In genomic region chr19:49570997-49571676, GRCh38 we compare ENCODE assay signal across 1 cellular context.
A peak's percentile ranks its signal among the peaks of the same experiment; 100 is the strongest.
TF ChIP-seq lines count a peak whose summit lies in the region.

No MANE protein-coding gene starts in this region.

TF ChIP-seq in HepG2, 621 proteins besides CTCF, POLR2A, EP300 and RAD21 (continued from another document):
- TF ChIP-seq, protein P1, sequence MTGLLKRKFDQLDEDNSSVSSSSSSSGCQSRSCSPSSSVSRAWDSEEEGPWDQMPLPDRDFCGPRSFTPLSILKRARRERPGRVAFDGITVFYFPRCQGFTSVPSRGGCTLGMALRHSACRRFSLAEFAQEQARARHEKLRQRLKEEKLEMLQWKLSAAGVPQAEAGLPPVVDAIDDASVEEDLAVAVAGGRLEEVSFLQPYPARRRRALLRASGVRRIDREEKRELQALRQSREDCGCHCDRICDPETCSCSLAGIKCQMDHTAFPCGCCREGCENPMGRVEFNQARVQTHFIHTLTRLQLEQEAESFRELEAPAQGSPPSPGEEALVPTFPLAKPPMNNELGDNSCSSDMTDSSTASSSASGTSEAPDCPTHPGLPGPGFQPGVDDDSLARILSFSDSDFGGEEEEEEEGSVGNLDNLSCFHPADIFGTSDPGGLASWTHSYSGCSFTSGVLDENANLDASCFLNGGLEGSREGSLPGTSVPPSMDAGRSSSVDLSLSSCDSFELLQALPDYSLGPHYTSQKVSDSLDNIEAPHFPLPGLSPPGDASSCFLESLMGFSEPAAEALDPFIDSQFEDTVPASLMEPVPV (CRISPR knock-in tag; IDR thresholded peaks at IDR 0.05) = no peak
- TF ChIP-seq SP5 (CRISPR knock-in tag; IDR thresholded peaks at IDR 0.05; ENCODE audit: borderline replicate concordance, low read depth) (peak; percentile 16; the same call in 1 of the 2 replicates), FOXA3 (CRISPR knock-in tag; IDR thresholded peaks at IDR 0.05) (peak; percentile 26; the same call in 1 of the 2 replicates), ASH2L (IDR thresholded peaks at IDR 0.05; ENCODE audit: insufficient read length, low read depth, low read length) (peak; percentile 20), HDAC2 (CRISPR knock-in tag; IDR thresholded peaks at IDR 0.05) (0 out of 2 replicates have a peak, but pooled peaks have one; percentile 45), PTBP1 (IDR thresholded peaks at IDR 0.05; ENCODE audit: low read depth, low read length, poor library complexity, severe bottlenecking) (no peak), HNF4A (CRISPR knock-in tag; IDR thresholded peaks at IDR 0.05) (peak; percentile 32; the same call in 1 of the 2 replicates), ZNF362 (CRISPR knock-in tag; IDR thresholded peaks at IDR 0.05; ENCODE audit: borderline replicate concordance) (no peak), ZNF552 (CRISPR knock-in tag; IDR thresholded peaks at IDR 0.05; ENCODE audit: borderline replicate concordance) (no peak), EEA1 (CRISPR knock-in tag; IDR thresholded peaks at IDR 0.05; ENCODE audit: borderline replicate concordance) (no peak), XRCC5 (optimal IDR thresholded peaks at IDR 0.05; ENCODE audit: low read length) (peak; percentile 71), NFAT5 (CRISPR knock-in tag; IDR thresholded peaks at IDR 0.05) (no peak), TCF7 (IDR thresholded peaks at IDR 0.05; ENCODE audit: low read depth) (peak; percentile 15; the same call in 1 of the 2 replicates), PCBP2 (optimal IDR thresholded peaks at IDR 0.05; ENCODE audit: low read depth, low read length, poor library complexity, severe bottlenecking) (no peak), ZNF20 (CRISPR knock-in tag; IDR thresholded peaks at IDR 0.05) (no peak), ZNF614 (CRISPR knock-in tag; IDR thresholded peaks at IDR 0.05; ENCODE audit: borderline replicate concordance) (peak; percentile 50; the same call in 1 of the 2 replicates), GFI1 (CRISPR knock-in tag; IDR thresholded peaks at IDR 0.05; ENCODE audit: borderline replicate concordance) (peak; percentile 73; the same call in 1 of the 2 replicates), SALL1 (CRISPR knock-in tag; IDR thresholded peaks at IDR 0.05) (0 out of 2 replicates have a peak, but pooled peaks have one; percentile 28), HNF4G (IDR thresholded peaks at IDR 0.05; ENCODE audit: borderline replicate concordance, low read depth, low read length) (peak; percentile 21; the same call in 1 of the 2 replicates), HNF4G (CRISPR knock-in tag; IDR thresholded peaks at IDR 0.05; ENCODE audit: borderline replicate concordance, low read depth) (no peak), ZSCAN12 (CRISPR knock-in tag; IDR thresholded peaks at IDR 0.05) (no peak), MEIS2 (CRISPR knock-in tag; IDR thresholded peaks at IDR 0.05) (no peak), ZNF781 (CRISPR knock-in tag; IDR thresholded peaks at IDR 0.05; ENCODE audit: borderline replicate concordance, not compliant biosample characterization) (no peak), FOXK1 (CRISPR knock-in tag; IDR thresholded peaks at IDR 0.05; ENCODE audit: borderline replicate concordance, low read depth) (peak; percentile 36; the same call in 1 of the 2 replicates), GLMP (CRISPR knock-in tag; IDR thresholded peaks at IDR 0.05; ENCODE audit: borderline replicate concordance) (no peak), ZNF784 (CRISPR knock-in tag; IDR thresholded peaks at IDR 0.05; ENCODE audit: borderline replicate concordance) (no peak), ZBTB38 (CRISPR knock-in tag; IDR thresholded peaks at IDR 0.05) (0 out of 2 replicates have a peak, but pooled peaks have one; percentile 45)
- TF ChIP-seq, protein P2, sequence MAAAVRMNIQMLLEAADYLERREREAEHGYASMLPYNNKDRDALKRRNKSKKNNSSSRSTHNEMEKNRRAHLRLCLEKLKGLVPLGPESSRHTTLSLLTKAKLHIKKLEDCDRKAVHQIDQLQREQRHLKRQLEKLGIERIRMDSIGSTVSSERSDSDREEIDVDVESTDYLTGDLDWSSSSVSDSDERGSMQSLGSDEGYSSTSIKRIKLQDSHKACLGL (CRISPR knock-in tag; IDR thresholded peaks at IDR 0.05) = no peak
- TF ChIP-seq, protein P3, sequence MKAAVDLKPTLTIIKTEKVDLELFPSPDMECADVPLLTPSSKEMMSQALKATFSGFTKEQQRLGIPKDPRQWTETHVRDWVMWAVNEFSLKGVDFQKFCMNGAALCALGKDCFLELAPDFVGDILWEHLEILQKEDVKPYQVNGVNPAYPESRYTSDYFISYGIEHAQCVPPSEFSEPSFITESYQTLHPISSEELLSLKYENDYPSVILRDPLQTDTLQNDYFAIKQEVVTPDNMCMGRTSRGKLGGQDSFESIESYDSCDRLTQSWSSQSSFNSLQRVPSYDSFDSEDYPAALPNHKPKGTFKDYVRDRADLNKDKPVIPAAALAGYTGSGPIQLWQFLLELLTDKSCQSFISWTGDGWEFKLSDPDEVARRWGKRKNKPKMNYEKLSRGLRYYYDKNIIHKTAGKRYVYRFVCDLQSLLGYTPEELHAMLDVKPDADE (CRISPR knock-in tag; IDR thresholded peaks at IDR 0.05) = no peak
